Comparison of ENCODE assay signal across 1 cellular context in genomic region chr4:124526760-124527159, GRCh38.
TF ChIP-seq lines count a peak whose summit lies in the region.

No MANE protein-coding gene starts in this region.

TF ChIP-seq in HepG2, 621 proteins besides CTCF, POLR2A, EP300 and RAD21 (continued from another document and continues in another):
- TF ChIP-seq ZBTB25 (CRISPR knock-in tag; IDR thresholded peaks at IDR 0.05) (peak; percentile 70; the same call in 1 of the 2 replicates), ATF2 (CRISPR knock-in tag; IDR thresholded peaks at IDR 0.05) (peak; percentile 56; the same call in 1 of the 2 replicates), ZNF644 (CRISPR knock-in tag; IDR thresholded peaks at IDR 0.05; ENCODE audit: low read depth) (peak; percentile 85), YEATS2 (CRISPR knock-in tag; IDR thresholded peaks at IDR 0.05; ENCODE audit: borderline replicate concordance) (no peak; the same call in 1 of the 2 replicates), RBM22 (optimal IDR thresholded peaks at IDR 0.05; ENCODE audit: low read length) (no peak), ZMYM3 (CRISPR knock-in tag; IDR thresholded peaks at IDR 0.05) (0 out of 2 replicates have a peak, but pooled peaks have one; percentile 29), IKZF1 (IDR thresholded peaks at IDR 0.05) (no peak), ZNF510 (CRISPR knock-in tag; IDR thresholded peaks at IDR 0.05; ENCODE audit: low read depth) (no peak), ISL2 (CRISPR knock-in tag; IDR thresholded peaks at IDR 0.05) (peak; percentile 91), SPEN (CRISPR knock-in tag; IDR thresholded peaks at IDR 0.05; ENCODE audit: low read depth) (peak; percentile 33; the same call in 1 of the 2 replicates), ZNF460 (CRISPR knock-in tag; IDR thresholded peaks at IDR 0.05; ENCODE audit: borderline replicate concordance) (no peak), FOXO4 (CRISPR knock-in tag; conservative IDR thresholded peaks at IDR 0.05) (no peak), RFX3 (CRISPR knock-in tag; IDR thresholded peaks at IDR 0.05) (no peak), TFDP1 (CRISPR knock-in tag; IDR thresholded peaks at IDR 0.05; ENCODE audit: borderline replicate concordance) (no peak), IKZF5 (CRISPR knock-in tag; IDR thresholded peaks at IDR 0.05) (peak; percentile 73; the same call in 1 of the 2 replicates), ZBTB4 (CRISPR knock-in tag; IDR thresholded peaks at IDR 0.05; ENCODE audit: borderline replicate concordance) (no peak), SETDB1 (CRISPR knock-in tag; IDR thresholded peaks at IDR 0.05; ENCODE audit: borderline replicate concordance) (no peak), ZBTB14 (CRISPR knock-in tag; IDR thresholded peaks at IDR 0.05) (no peak), MAZ (IDR thresholded peaks at IDR 0.05; ENCODE audit: borderline replicate concordance, low read depth, low read length) (no peak), MAZ (CRISPR knock-in tag; IDR thresholded peaks at IDR 0.05; ENCODE audit: low read depth) (no peak), WIZ (CRISPR knock-in tag; IDR thresholded peaks at IDR 0.05) (no peak), DR1 (CRISPR knock-in tag; IDR thresholded peaks at IDR 0.05) (no peak), ZNF747 (CRISPR knock-in tag; IDR thresholded peaks at IDR 0.05; ENCODE audit: borderline replicate concordance) (no peak), ZFP36L1 (CRISPR knock-in tag; IDR thresholded peaks at IDR 0.05) (peak; percentile 74; the same call in 1 of the 2 replicates), PHF5A (CRISPR knock-in tag; IDR thresholded peaks at IDR 0.05; ENCODE audit: low read depth, unreplicated experiment) (no peak), ZBTB10 (CRISPR knock-in tag; IDR thresholded peaks at IDR 0.05; ENCODE audit: borderline replicate concordance) (no peak), MEF2D (CRISPR knock-in tag; IDR thresholded peaks at IDR 0.05) (peak; percentile 95), U2AF2 (IDR thresholded peaks at IDR 0.05; ENCODE audit: low read depth, low read length) (no peak), ZNF713 (CRISPR knock-in tag; IDR thresholded peaks at IDR 0.05) (no peak), ZNF674 (CRISPR knock-in tag; IDR thresholded peaks at IDR 0.05; ENCODE audit: low read depth) (no peak), TFAP4 (IDR thresholded peaks at IDR 0.05; ENCODE audit: borderline replicate concordance, low read depth) (peak; percentile 34; the same call in 1 of the 2 replicates), ZNF614 (CRISPR knock-in tag; IDR thresholded peaks at IDR 0.05; ENCODE audit: borderline replicate concordance) (peak; percentile 53; the same call in 1 of the 2 replicates), SP140L (CRISPR knock-in tag; IDR thresholded peaks at IDR 0.05; ENCODE audit: borderline replicate concordance) (0 out of 2 replicates have a peak, but pooled peaks have one; percentile 72), RORA (CRISPR knock-in tag; IDR thresholded peaks at IDR 0.05) (no peak), ZNF317 (CRISPR knock-in tag; IDR thresholded peaks at IDR 0.05) (peak; percentile 59; the same call in 1 of the 2 replicates), ZNF441 (CRISPR knock-in tag; IDR thresholded peaks at IDR 0.05; ENCODE audit: borderline replicate concordance) (0 out of 2 replicates have a peak, but pooled peaks have one; percentile 25), HOXD1 (CRISPR knock-in tag; IDR thresholded peaks at IDR 0.05) (no peak), KMT2A (CRISPR knock-in tag; IDR thresholded peaks at IDR 0.05) (no peak), ZNF160 (CRISPR knock-in tag; IDR thresholded peaks at IDR 0.05) (no peak)
